In the genomic region with DNA sequence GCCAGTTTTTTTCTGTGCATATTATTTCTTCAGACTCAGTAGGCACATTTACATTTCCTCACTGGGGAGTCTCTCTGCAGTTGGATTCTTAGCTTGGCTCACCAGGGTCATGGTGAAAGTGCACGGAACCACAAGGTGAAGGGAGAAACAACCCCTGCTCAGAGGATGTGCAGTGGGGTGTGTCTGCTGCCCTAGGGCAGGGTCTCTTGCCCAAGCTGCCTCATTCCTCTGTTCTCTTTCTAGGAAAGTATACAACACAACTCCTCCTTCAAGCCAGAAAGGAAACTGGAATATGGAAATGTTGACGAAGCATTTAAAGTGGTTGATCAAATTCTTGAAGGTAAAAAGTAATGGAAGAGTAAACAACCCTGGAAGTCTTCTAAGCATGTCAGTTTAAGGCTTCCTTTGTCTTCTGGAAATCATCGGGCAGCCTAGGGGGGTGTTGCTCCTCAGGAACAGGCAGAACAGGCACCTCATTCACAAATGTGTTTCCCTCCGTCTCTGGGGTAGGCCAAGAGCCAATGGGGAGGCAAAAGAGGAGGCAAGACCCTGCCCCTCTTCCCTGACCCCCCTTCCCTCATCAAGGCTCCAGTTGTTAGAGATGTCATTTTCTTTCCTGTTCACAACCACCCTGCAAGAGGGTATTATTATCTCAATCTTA, we compare ENCODE assay signal across 26 cellular contexts. TPM values are rescaled to one million over a fixed set of nuclear protein-coding genes. Genes with fewer than 3 reads are reported as not detected.
"Had no signal": no experiment of that assay in that cellular context is flagged by ENCODE, and none has a peak within 500 bp of the region (broad histone marks: within the 10 kb centered on the region; RNA-seq: fewer than 3 reads in every experiment).

No MANE protein-coding gene starts in this region.

- H3K36me3 ChIP-seq: breast epithelium, neutrophil, sigmoid colon, upper lobe of right lung, WERI-Rb-1 had no signal

- H3K36me3 Mint-ChIP-seq: stimulated activated naive B cell treated with anti-CD40 and anti-IgM and Interleukin-4, amounts not matched to agents 10 μg/mL and 1 μg/mL and 100 μg/mL, for 72 hours had no signal

- H3K27ac ChIP-seq: breast epithelium, epithelial cell of prostate, esophagus squamous epithelium, neutrophil, sigmoid colon, stomach, tibial artery, upper lobe of right lung, WERI-Rb-1 had no signal

- H3K27ac Mint-ChIP-seq: activated CD4-positive, alpha-beta memory T cell treated with anti-CD3 and anti-CD28 coated beads, Interleukin-2, amount 10 ng/mL, durations not matched to agents 7 days and 5 days; activated CD4-positive, alpha-beta T cell treated with anti-CD3 and anti-CD28 coated beads, Interleukin-2, amount 10 ng/mL, durations not matched to agents 7 days and 5 days; activated T-helper 17 cell treated with anti-CD3 and anti-CD28 coated beads, Interleukin-2, amount 50 U/mL, for 72 hours; nephron; stimulated activated naive B cell treated with anti-CD40 and anti-IgM and Interleukin-4, amounts not matched to agents 10 μg/mL and 1 μg/mL and 100 μg/mL, for 72 hours; T-helper 17 cell had no signal

- H3K4me1 Mint-ChIP-seq: activated CD4-positive, alpha-beta T cell treated with anti-CD3 and anti-CD28 coated beads, Interleukin-2, amount 10 ng/mL, durations not matched to agents 7 days and 5 days; activated T-helper 17 cell treated with anti-CD3 and anti-CD28 coated beads, Interleukin-2, amount 50 U/mL, for 72 hours; nephron; stimulated activated naive B cell treated with anti-CD40 and anti-IgM and Interleukin-4, amounts not matched to agents 10 μg/mL and 1 μg/mL and 100 μg/mL, for 72 hours had no signal

- H3K9me3 ChIP-seq: breast epithelium, esophagus squamous epithelium, neutrophil, sigmoid colon, stomach, tibial artery, upper lobe of right lung had no signal

- H3K4me1 ChIP-seq: esophagus squamous epithelium, sigmoid colon, stomach, tibial artery, upper lobe of right lung had no signal

- H3K27me3 ChIP-seq: breast epithelium, esophagus squamous epithelium, neutrophil, sigmoid colon, stomach, tibial artery, upper lobe of right lung had no signal

- DNase-seq: activated CD4-positive, alpha-beta memory T cell treated with anti-CD3 and anti-CD28 coated beads, Interleukin-2, amount 10 ng/mL, durations not matched to agents 7 days and 5 days; activated CD4-positive, alpha-beta T cell treated with anti-CD3 and anti-CD28 coated beads, Interleukin-2, amount 10 ng/mL, durations not matched to agents 7 days and 5 days; activated CD4-positive, CD25-positive, alpha-beta regulatory T cell treated with anti-CD3 and anti-CD28 coated beads, Interleukin-2, amount 50 U/mL, for 72 hours; activated gamma-delta T cell treated with Interleukin-2 at 50 U/mL for 16 hours; activated naive CD4-positive, alpha-beta T cell treated with anti-CD3 and anti-CD28 coated beads, Interleukin-2, amount 50 U/mL, for 16 hours; activated T-cell treated with anti-CD3 and anti-CD28 coated beads, Interleukin-2, amount 50 U/mL, for 4 hours; amygdala; dermis blood vessel endothelial cell; effector CD8-positive, alpha-beta T cell; esophagus squamous epithelium; left cardiac atrium; mammary epithelial cell; sigmoid colon; small intestine; stimulated activated naive B cell treated with anti-CD40 and anti-IgM and Interleukin-4, amounts not matched to agents 10 μg/mL and 1 μg/mL and 100 μg/mL, for 72 hours; stomach; T-helper 17 cell; T1000; tibial artery; upper lobe of right lung; WERI-Rb-1 had no signal

- ATAC-seq: activated T-cell treated with anti-CD3 and anti-CD28 coated beads, Interleukin-2, amount 50 U/mL, for 4 hours; activated T-helper 17 cell treated with anti-CD3 and anti-CD28 coated beads, Interleukin-2, amount 50 U/mL, for 72 hours; left cardiac atrium; stimulated activated naive B cell treated with anti-CD40 and anti-IgM and Interleukin-4, amounts not matched to agents 10 μg/mL and 1 μg/mL and 100 μg/mL, for 72 hours; T-helper 17 cell; upper lobe of right lung had no signal

- H3K4me3 ChIP-seq: breast epithelium, esophagus squamous epithelium, sigmoid colon, stomach, tibial artery, upper lobe of right lung had no signal

- H3K4me3 Mint-ChIP-seq: activated CD4-positive, alpha-beta memory T cell treated with anti-CD3 and anti-CD28 coated beads, Interleukin-2, amount 10 ng/mL, durations not matched to agents 7 days and 5 days; activated CD4-positive, alpha-beta T cell treated with anti-CD3 and anti-CD28 coated beads, Interleukin-2, amount 10 ng/mL, durations not matched to agents 7 days and 5 days; activated T-cell treated with anti-CD3 and anti-CD28 coated beads, Interleukin-2, amount 50 U/mL, for 4 hours; activated T-helper 17 cell treated with anti-CD3 and anti-CD28 coated beads, Interleukin-2, amount 50 U/mL, for 72 hours; nephron; stimulated activated naive B cell treated with anti-CD40 and anti-IgM and Interleukin-4, amounts not matched to agents 10 μg/mL and 1 μg/mL and 100 μg/mL, for 72 hours; T-helper 17 cell had no signal

- H3K9me3 Mint-ChIP-seq: activated CD4-positive, alpha-beta memory T cell treated with anti-CD3 and anti-CD28 coated beads, Interleukin-2, amount 10 ng/mL, durations not matched to agents 7 days and 5 days; activated CD4-positive, alpha-beta T cell treated with anti-CD3 and anti-CD28 coated beads, Interleukin-2, amount 10 ng/mL, durations not matched to agents 7 days and 5 days; activated T-cell treated with anti-CD3 and anti-CD28 coated beads, Interleukin-2, amount 50 U/mL, for 4 hours; activated T-helper 17 cell treated with anti-CD3 and anti-CD28 coated beads, Interleukin-2, amount 50 U/mL, for 72 hours; nephron; stimulated activated naive B cell treated with anti-CD40 and anti-IgM and Interleukin-4, amounts not matched to agents 10 μg/mL and 1 μg/mL and 100 μg/mL, for 72 hours had no signal

RNA-seq across cellular contexts. Expression of a gene that starts 41.4 kb away (rescaled TPM):
- total RNA-seq: T-helper 17 cell had no signal
